ENCODE assay signal across 8 cellular contexts in the genomic region with DNA sequence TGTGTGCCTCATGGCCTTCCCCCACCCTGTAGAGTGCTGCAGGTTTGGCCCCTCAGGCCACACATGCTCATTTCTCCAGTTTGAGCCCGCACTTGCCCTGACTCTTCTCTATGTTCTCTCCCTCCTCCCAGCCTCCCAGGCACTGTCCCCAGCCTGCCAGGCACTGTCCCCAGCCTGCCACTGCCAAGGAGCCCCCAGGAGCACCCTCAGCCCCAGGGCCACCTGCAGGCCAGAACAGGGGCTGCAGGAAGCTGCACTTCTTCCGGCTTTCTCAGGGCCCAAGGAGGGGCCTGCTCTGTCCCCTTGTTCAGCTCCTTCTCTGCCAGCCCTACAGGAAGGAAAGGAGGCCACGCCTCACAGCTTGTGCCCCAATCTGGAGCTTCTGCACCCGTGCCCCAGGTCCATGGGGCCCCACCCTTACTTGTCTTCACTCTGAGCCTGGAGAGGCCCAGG. TPM values are rescaled to one million over a fixed set of nuclear protein-coding genes. Genes with fewer than 3 reads are reported as not detected.
A peak's percentile ranks its signal among the peaks of the same experiment; 100 is the strongest.
DNase-seq lines count a peak whose midpoint lies in the region; ATAC-seq, FAIRE-seq and TF ChIP-seq lines count a peak whose summit lies in the region.

No MANE protein-coding gene starts in this region.

- no peaks in the 10 kb centered on the region for H3K4me1 ChIP-seq in DND-41 (ENCODE audit: insufficient read depth, low read length)
- peaks cover 0 to 3% of the 10 kb centered on the region in 2 experiments; a peak in 2 of 5 replicates for H3K4me1 ChIP-seq in K562 (replicated peaks in 1 of 2; ENCODE audit: control insufficient read depth in 2 of 2, insufficient read depth in 2 of 2, low read length in 2 of 2)

- no peak overlapping the region for H3K4me3 Mint-ChIP-seq in mesothelial cell of epicardium

- no TSS peak for BruUV-seq in K562 (replicated peaks; lab: Mats Ljungman, UMichigan)

- H3K27ac Mint-ChIP-seq in mesothelial cell of epicardium = peak overlapping the region; percentile 91

- peaks cover 7% of the 10 kb centered on the region for H3K9me3 Mint-ChIP-seq in mesothelial cell of epicardium

- peak; percentile 58; the same call in 2 of the 3 replicates for ATAC-seq in DND-41 (ENCODE audit: insufficient read depth, low read depth)
- peak; percentile 68 for ATAC-seq in HG02885 (IDR thresholded peaks at IDR 0.05; ENCODE audit: poor library complexity, unreplicated experiment)
- peak; percentile 93 for ATAC-seq in K562
- ATAC-seq in HG03025 (IDR thresholded peaks at IDR 0.05; ENCODE audit: low FRiP score, unreplicated experiment) = no peak

- H3K9me3 ChIP-seq in DND-41 (ENCODE audit: insufficient read depth, low read length, severe bottlenecking) (peaks cover 5% of the 10 kb centered on the region), K562 (replicated peaks; ENCODE audit: control insufficient read depth, insufficient read depth, low read depth, low read length) (no peaks in the 10 kb centered on the region)

- FAIRE-seq in K562 (lab: Jason Lieb, UNC) = no peak

- intact Hi-C loops in K562 (cut with micrococcal nuclease) = no loop called here

- H3K4me3 ChIP-seq in DND-41 (ENCODE audit: low read depth in 1 of 2, low read length in 2 of 2) (no peak overlapping the region), K562 (no peak overlapping the region)

- H3K9ac ChIP-seq in DND-41 (ENCODE audit: low read depth, low read length) = no peak overlapping the region
- H3K9ac ChIP-seq in K562 (ENCODE audit: insufficient read depth in 1 of 2, low read depth in 2 of 2, low read length in 2 of 2) = no peak overlapping the region; a peak in 1 of 4 replicates

- WGBS in K562 (ENCODE audit: insufficient coverage, low coverage, missing lambda C conversion rate) = 0% methylated on average over 4 of the region's 4 CpGs

- DNase-seq in DND-41 (no peak), K562 (ENCODE audit: extremely low read depth in 1 of 4, low spot score in 3 of 4) (peak in 3 of 4 experiments; percentile 38), mesothelial cell of epicardium (ENCODE audit: low spot score in 2 of 2, unreplicated experiment in 2 of 2) (no peak), islet precursor cell (no peak), GOT3 (lab: John Stamatoyannopoulos, UW) (no peak), GM13976 (ENCODE audit: low spot score) (no peak)

- H3K36me3 ChIP-seq in DND-41 (ENCODE audit: insufficient read depth, low read length) (no peaks in the 10 kb centered on the region), K562 (ENCODE audit: control insufficient read depth, insufficient read depth, low read length) (no peaks in the 10 kb centered on the region)

- TF ChIP-seq RAD21 in K562 (CRISPR knock-in tag; conservative IDR thresholded peaks at IDR 0.05 in 1 of 2, IDR thresholded peaks at IDR 0.05 in 1 of 2) = peak in 1 of 2 experiments; percentile 31; a peak in 1 of 4 replicates

- no peaks in the 10 kb centered on the region for H3K9me1 ChIP-seq in K562 (ENCODE audit: control insufficient read depth, insufficient read depth, low read length)

- no peak for TF ChIP-seq POLR2A in K562 (conservative IDR thresholded peaks at IDR 0.05)

- H3K4me2 ChIP-seq in DND-41 (ENCODE audit: insufficient read depth, low read length) = no peak overlapping the region
- no peak overlapping the region for H3K4me2 ChIP-seq in K562 (ENCODE audit: insufficient read depth, low read length)

- in situ Hi-C loops in K562 (cut with MboI) (no loop called here), GM13976 (cut with MboI; ENCODE audit: low sequenced_read_pairs, unreplicated experiment) (no loop called here)

- H3K27me3 Mint-ChIP-seq in mesothelial cell of epicardium (ENCODE audit: low read depth) = no peaks in the 10 kb centered on the region

- peak; percentile 10 for TF ChIP-seq CTCF in DND-41 (IDR thresholded peaks at IDR 0.05; ENCODE audit: borderline replicate concordance, extremely low read depth, low read length, poor library complexity, severe bottlenecking)
- TF ChIP-seq CTCF in K562 (IDR thresholded peaks at IDR 0.05 in 2 of 3, conservative IDR thresholded peaks at IDR 0.05 in 1 of 3; ENCODE audit: insufficient read depth in 2 of 3, low read depth in 1 of 3, low read length in 3 of 3) = peak; percentile 40 to 42 (median 40); a peak in 4 of 6 replicates
- peak; percentile 30 for TF ChIP-seq CTCF in mesothelial cell of epicardium (IDR thresholded peaks at IDR 0.05; ENCODE audit: unreplicated experiment)
- no peak for TF ChIP-seq CTCF in GM13976 (IDR thresholded peaks at IDR 0.05; ENCODE audit: borderline replicate concordance, control extremely low read depth, extremely low read depth, insufficient read depth, missing control alignments)

- H3K27me3 ChIP-seq in DND-41 (ENCODE audit: insufficient read depth, low read length, poor library complexity) (no peaks in the 10 kb centered on the region), K562 (ENCODE audit: control insufficient read depth in 2 of 2, insufficient read depth in 2 of 2, low read length in 2 of 2) (peaks cover 0 to 14% of the 10 kb centered on the region in 2 experiments; a peak in 2 of 5 replicates)

- POLR2A ChIA-PET in K562 (lab: Yijun Ruan, JAX) = no interaction called here

- H3K36me3 Mint-ChIP-seq in mesothelial cell of epicardium = peaks cover 3% of the 10 kb centered on the region

- no peaks in the 10 kb centered on the region for H3K79me2 ChIP-seq in DND-41 (ENCODE audit: insufficient read depth, low read length)
- H3K79me2 ChIP-seq in K562 (ENCODE audit: control insufficient read depth, insufficient read depth, low read length) = no peaks in the 10 kb centered on the region

- CTCF ChIA-PET in K562 (lab: Yijun Ruan, JAX; ENCODE audit: low intra/inter-chr PET ratio) = no interaction called here

- no peaks in the 10 kb centered on the region for H4K20me1 ChIP-seq in DND-41 (ENCODE audit: insufficient read depth, low read length)
- no peaks in the 10 kb centered on the region for H4K20me1 ChIP-seq in K562 (replicated peaks; ENCODE audit: control insufficient read depth, insufficient read depth, low read length)

- peaks cover 24% of the 10 kb centered on the region for H3K4me1 Mint-ChIP-seq in mesothelial cell of epicardium

- TF ChIP-seq EP300 in K562 (IDR thresholded peaks at IDR 0.05; ENCODE audit: low read length) = no peak

- H2AFZ ChIP-seq in DND-41 (ENCODE audit: low read depth, low read length) = no peak overlapping the region
- no peak overlapping the region for H2AFZ ChIP-seq in K562 (ENCODE audit: low read depth, low read length)

- H3K27ac ChIP-seq in DND-41 (ENCODE audit: low read length) = no peak overlapping the region
- H3K27ac ChIP-seq in K562 (ENCODE audit: extremely low read depth, low read depth, low read length) = no peak overlapping the region

TF ChIP-seq in K562, 482 proteins besides CTCF, POLR2A, EP300 and RAD21 (continues in another document):
- TF ChIP-seq, protein P1, sequence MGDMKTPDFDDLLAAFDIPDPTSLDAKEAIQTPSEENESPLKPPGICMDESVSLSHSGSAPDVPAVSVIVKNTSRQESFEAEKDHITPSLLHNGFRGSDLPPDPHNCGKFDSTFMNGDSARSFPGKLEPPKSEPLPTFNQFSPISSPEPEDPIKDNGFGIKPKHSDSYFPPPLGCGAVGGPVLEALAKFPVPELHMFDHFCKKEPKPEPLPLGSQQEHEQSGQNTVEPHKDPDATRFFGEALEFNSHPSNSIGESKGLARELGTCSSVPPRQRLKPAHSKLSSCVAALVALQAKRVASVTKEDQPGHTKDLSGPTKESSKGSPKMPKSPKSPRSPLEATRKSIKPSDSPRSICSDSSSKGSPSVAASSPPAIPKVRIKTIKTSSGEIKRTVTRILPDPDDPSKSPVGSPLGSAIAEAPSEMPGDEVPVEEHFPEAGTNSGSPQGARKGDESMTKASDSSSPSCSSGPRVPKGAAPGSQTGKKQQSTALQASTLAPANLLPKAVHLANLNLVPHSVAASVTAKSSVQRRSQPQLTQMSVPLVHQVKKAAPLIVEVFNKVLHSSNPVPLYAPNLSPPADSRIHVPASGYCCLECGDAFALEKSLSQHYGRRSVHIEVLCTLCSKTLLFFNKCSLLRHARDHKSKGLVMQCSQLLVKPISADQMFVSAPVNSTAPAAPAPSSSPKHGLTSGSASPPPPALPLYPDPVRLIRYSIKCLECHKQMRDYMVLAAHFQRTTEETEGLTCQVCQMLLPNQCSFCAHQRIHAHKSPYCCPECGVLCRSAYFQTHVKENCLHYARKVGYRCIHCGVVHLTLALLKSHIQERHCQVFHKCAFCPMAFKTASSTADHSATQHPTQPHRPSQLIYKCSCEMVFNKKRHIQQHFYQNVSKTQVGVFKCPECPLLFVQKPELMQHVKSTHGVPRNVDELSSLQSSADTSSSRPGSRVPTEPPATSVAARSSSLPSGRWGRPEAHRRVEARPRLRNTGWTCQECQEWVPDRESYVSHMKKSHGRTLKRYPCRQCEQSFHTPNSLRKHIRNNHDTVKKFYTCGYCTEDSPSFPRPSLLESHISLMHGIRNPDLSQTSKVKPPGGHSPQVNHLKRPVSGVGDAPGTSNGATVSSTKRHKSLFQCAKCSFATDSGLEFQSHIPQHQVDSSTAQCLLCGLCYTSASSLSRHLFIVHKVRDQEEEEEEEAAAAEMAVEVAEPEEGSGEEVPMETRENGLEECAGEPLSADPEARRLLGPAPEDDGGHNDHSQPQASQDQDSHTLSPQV (IDR thresholded peaks at IDR 0.05) = no peak

RNA-seq across cellular contexts. Expression of a gene that starts 31.6 kb away (rescaled TPM):
- total RNA-seq in K562 (2011; cell fraction: chromatin; rRNA removed; ENCODE audit: low replicate concordance) = 0.09 TPM in 1 of 2 replicates, not detected in the other
- total RNA-seq in K562 (2011; cell fraction: nucleolus; rRNA removed) = not detected in 2 replicates
- total RNA-seq in K562 (2011; cell fraction: nucleoplasm; rRNA removed) = not detected in 2 replicates
- total RNA-seq in K562 (2014; rRNA removed) (not detected in 2 replicates), K562 (2014; rRNA removed; fragmentation: Illumina TruSeq; extraction: Trizol) (not detected in 2 replicates), K562 (2015; rRNA removed; fragmentation: Illumina TruSeq; extraction: Trizol) (not detected in 2 replicates), K562 (2021) (0.13 and 0.36 TPM in 2 replicates), mesothelial cell of epicardium (1,290 to 1,322 TPM (median 1,292 TPM) in 3 replicates)
- polyA plus RNA-seq in K562 (2011; rRNA removed) (0.01 TPM in 1 of 2 replicates, not detected in the other), K562 (2014; fragmentation: Illumina TruSeq; extraction: Trizol) (0.04 and 0.30 TPM in 2 replicates), K562 (2014; fragmentation: Nextera tagmentation; extraction: Ambion mirVana) (not detected), K562 (2014; rRNA removed) (not detected in 2 replicates)
- polyA plus RNA-seq in K562 (2011; cell fraction: cytosol; rRNA removed) = 0.07 TPM in 1 of 2 replicates, not detected in the other
- 0.07 TPM in 1 of 2 replicates, not detected in the other for polyA plus RNA-seq in K562 (2011; cell fraction: nucleus; rRNA removed)
- polyA plus RNA-seq in K562 (2012) = 0.05 TPM in 1 of 2 replicates, not detected in the other
- 0.04 TPM in 1 of 2 replicates, not detected in the other for polyA minus RNA-seq in K562 (2011; rRNA and poly(A)+ RNA removed)
- polyA minus RNA-seq in K562 (2011; cell fraction: cytosol; rRNA and poly(A)+ RNA removed) = not detected in 2 replicates
- polyA minus RNA-seq in K562 (2011; cell fraction: nucleus; rRNA and poly(A)+ RNA removed) = not detected in 2 replicates

Comparison
In these comparisons a context has a peak if more than half of its experiments do, and no peak if none do; other contexts are left out.
1. DNase-seq: peak in K562 (3 of 4); none in DND-41 (single experiment), mesothelial cell of epicardium (0 of 2), islet precursor cell (single experiment), GOT3 (single experiment) and GM13976 (single experiment).
2. RNA of a gene that starts 31.6 kb away (total RNA-seq): 1,290 to 1,322 TPM in mesothelial cell of epicardium; 0.09 to 0.36 TPM in K562; every median in the first group is over 100 times any median in the second.